Comparison of ENCODE assay signal across 17 cellular contexts in the genomic region with DNA sequence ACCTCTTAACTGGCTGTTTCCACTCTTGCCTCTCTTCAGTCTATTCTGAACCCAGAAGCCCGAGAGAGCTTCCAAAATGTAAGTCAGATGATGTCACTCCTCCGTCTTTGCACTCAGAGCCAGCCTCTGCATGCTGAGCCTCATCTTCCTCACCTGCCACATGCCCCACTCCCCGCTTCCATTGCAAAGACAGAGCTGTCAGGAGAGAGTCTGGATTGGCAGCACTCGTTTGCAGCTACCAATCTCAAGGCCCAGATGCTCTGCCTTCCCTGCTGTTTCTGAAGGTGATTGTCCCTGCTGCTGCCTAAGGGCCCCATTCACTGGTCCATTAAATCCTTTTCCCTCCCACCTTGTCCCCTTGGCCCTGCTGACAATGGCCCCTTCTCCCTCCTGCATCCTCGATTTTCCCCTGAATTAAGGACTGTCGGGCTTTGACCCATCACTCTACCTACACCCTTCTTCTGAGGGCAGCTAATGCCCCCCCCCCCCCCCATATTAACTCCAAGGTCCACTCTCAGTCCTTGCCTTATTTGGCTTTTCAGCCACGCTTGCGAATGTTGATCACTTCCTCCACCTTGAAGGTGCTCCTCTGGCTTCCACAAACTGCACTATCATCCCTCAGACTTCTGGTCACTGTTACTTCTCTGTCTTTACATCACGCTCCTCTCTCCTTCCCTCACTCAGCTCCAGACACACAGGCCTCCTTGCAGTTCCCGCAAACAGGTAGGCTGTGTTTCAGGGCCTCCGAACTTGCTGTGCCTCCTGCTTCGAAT.
A peak's percentile ranks its signal among the peaks of the same experiment; 100 is the strongest.
DNase-seq lines count a peak whose midpoint lies in the region; ATAC-seq, FAIRE-seq and TF ChIP-seq lines count a peak whose summit lies in the region.
"Had no signal": no experiment of that assay in that cellular context is flagged by ENCODE, and none has a peak within 500 bp of the region (broad histone marks: within the 10 kb centered on the region; RNA-seq: fewer than 3 reads in every experiment).

No MANE protein-coding gene starts in this region.

- H3K56ac ChIP-seq in H9 (ENCODE audit: insufficient read length, low read depth, low read length): no peak overlapping the region

- TF ChIP-seq RAD21 in neural cell (conservative IDR thresholded peaks at IDR 0.05): no peak

- H3K23me2 ChIP-seq in H9 (ENCODE audit: insufficient read length, low read depth, low read length, poor library complexity, severe bottlenecking): no peaks in the 10 kb centered on the region

- no peak overlapping the region for H2BK120ac ChIP-seq in H9 (ENCODE audit: low read depth, low read length, poor library complexity, severe bottlenecking)

- H3K27me3 ChIP-seq in H9 (ENCODE audit: insufficient read depth, low read length) (no peaks in the 10 kb centered on the region), bronchial epithelial cell (ENCODE audit: control insufficient read depth, insufficient read depth, low read length) (no peaks in the 10 kb centered on the region), neural cell (ENCODE audit: insufficient read depth, low read depth, low read length) (no peaks in the 10 kb centered on the region)

- H3K4me3 Mint-ChIP-seq in H9: no peak overlapping the region
- H3K4me3 Mint-ChIP-seq in natural killer cell treated with Interleukin-12 subunit alpha and Interleukin-12 subunit beta and Interleukin-15 and Interleukin-18, amount 100 ng/mL, for 72 hours: no peak overlapping the region
- H3K4me3 Mint-ChIP-seq: CD8-positive, alpha-beta T cell; T-cell had no signal

- no peak overlapping the region for H2BK12ac ChIP-seq in H9 (ENCODE audit: insufficient read length, low read depth, low read length)

- no peaks in the 10 kb centered on the region; a peak in 1 of 5 replicates for H3K9me3 Mint-ChIP-seq in H9
- H3K9me3 Mint-ChIP-seq in natural killer cell treated with Interleukin-12 subunit alpha and Interleukin-12 subunit beta and Interleukin-15 and Interleukin-18, amount 100 ng/mL, for 72 hours: no peaks in the 10 kb centered on the region
- H3K9me3 Mint-ChIP-seq: CD8-positive, alpha-beta T cell; T-cell had no signal

- no peak overlapping the region for H3K4me2 ChIP-seq in H9 (ENCODE audit: insufficient read depth, insufficient read length, low read length)
- no peak overlapping the region for H3K4me2 ChIP-seq in neural cell (ENCODE audit: low read length)
- H3K4me2 ChIP-seq: PC-9 had no signal

- DNase-seq in H9: no peak
- peak; percentile 33 for DNase-seq in NCI-H146 treated with DMSO at 0.1 percent for 48 hours (lab: John Stamatoyannopoulos, UW; ENCODE audit: unreplicated experiment)
- DNase-seq in bronchial epithelial cell (ENCODE audit: low read depth): no peak
- no peak for DNase-seq in Right ventricle myocardium inferior (ENCODE audit: missing footprints)
- no peak for DNase-seq in natural killer cell treated with Interleukin-12 subunit alpha and Interleukin-12 subunit beta and Interleukin-15 and Interleukin-18, amount 100 ng/mL, for 72 hours (ENCODE audit: low spot score)
- DNase-seq: CD8-positive, alpha-beta T cell; EL; H7; IMR-90; MV-4-11; NCI-H1436; NCI-H2081 treated with DMSO at 0.1 percent for 48 hours; PC-9; T-cell had no signal

- ATAC-seq in HG03442 (IDR thresholded peaks at IDR 0.05; ENCODE audit: unreplicated experiment): no peak
- no peak for ATAC-seq in Right ventricle myocardium inferior
- no peak for ATAC-seq in natural killer cell treated with Interleukin-12 subunit alpha and Interleukin-12 subunit beta and Interleukin-15 and Interleukin-18, amount 100 ng/mL, for 72 hours
- ATAC-seq: CD8-positive, alpha-beta T cell; T-cell had no signal

- no peak overlapping the region for H3K4ac ChIP-seq in H9 (ENCODE audit: low read depth, low read length)

- no peak overlapping the region for H3K9ac ChIP-seq in H9 (ENCODE audit: extremely low read depth, insufficient read length, low read length)
- no peak overlapping the region for H3K9ac ChIP-seq in neural cell (ENCODE audit: low read length)

- FAIRE-seq in bronchial epithelial cell (lab: Jason Lieb, UNC): peak; percentile 28

- H4K20me1 ChIP-seq in H9 (ENCODE audit: control insufficient read depth, insufficient read depth, insufficient read length) (no peaks in the 10 kb centered on the region), neural cell (ENCODE audit: insufficient read depth) (peaks cover 3% of the 10 kb centered on the region)

- no peaks in the 10 kb centered on the region for H3K9me3 ChIP-seq in H9 (ENCODE audit: control insufficient read depth, low read depth, low read length)
- H3K9me3 ChIP-seq in neural cell (ENCODE audit: low read length): no peaks in the 10 kb centered on the region

- H4K91ac ChIP-seq in H9 (ENCODE audit: insufficient read length, low read depth, low read length): no peak overlapping the region

- H3F3A ChIP-seq in neural cell (ENCODE audit: insufficient read depth, low read length, poor library complexity, severe bottlenecking): no peaks in the 10 kb centered on the region

- no peak overlapping the region for H3T11ph ChIP-seq in H9 (ENCODE audit: low read length)

- H2BK5ac ChIP-seq in H9 (ENCODE audit: insufficient read length, low read length): no peak overlapping the region

- H2BK20ac ChIP-seq in H9 (ENCODE audit: low read depth, low read length, poor library complexity, severe bottlenecking): no peak overlapping the region

- H3K18ac ChIP-seq in H9 (ENCODE audit: insufficient read length, low read depth, low read length): peak overlapping the region; percentile 40

- no peak overlapping the region for H4K5ac ChIP-seq in H9 (ENCODE audit: insufficient read length, low read depth, low read length)

- H3K79me2 ChIP-seq in H9 (ENCODE audit: insufficient read depth, low read length) (no peaks in the 10 kb centered on the region), neural cell (replicated peaks; ENCODE audit: insufficient read depth, low read length) (peaks cover 7% of the 10 kb centered on the region)

- TF ChIP-seq CTCF in H9 (conservative IDR thresholded peaks at IDR 0.05) (no peak), bronchial epithelial cell (IDR thresholded peaks at IDR 0.05; ENCODE audit: insufficient read depth, low read length, severe bottlenecking) (no peak), neural cell (IDR thresholded peaks at IDR 0.05; ENCODE audit: poor library complexity, severe bottlenecking) (no peak)

- H3K14ac ChIP-seq in H9 (ENCODE audit: insufficient read depth, low read length): no peak overlapping the region

- no peaks in the 10 kb centered on the region for H3K36me3 ChIP-seq in bronchial epithelial cell (ENCODE audit: control insufficient read depth, insufficient read depth, low read length)
- no peaks in the 10 kb centered on the region for H3K36me3 ChIP-seq in neural cell (ENCODE audit: insufficient read depth, low read length)

- H3K4me1 Mint-ChIP-seq in H9: peaks cover 78 to 91% of the 10 kb centered on the region in 2 experiments
- peaks cover 10 to 12% of the 10 kb centered on the region in 2 donors for H3K4me1 Mint-ChIP-seq in natural killer cell treated with Interleukin-12 subunit alpha and Interleukin-12 subunit beta and Interleukin-15 and Interleukin-18, amount 100 ng/mL, for 72 hours (ENCODE audit: low read depth in 2 of 2)

- intact Hi-C loops in Right ventricle myocardium inferior (cut with DNase I): no loop called here

- no peaks in the 10 kb centered on the region; a peak in 1 of 7 replicates for H3K36me3 Mint-ChIP-seq in H9 (ENCODE audit: insufficient read depth in 1 of 3, low read depth in 3 of 3)
- no peaks in the 10 kb centered on the region for H3K36me3 Mint-ChIP-seq in natural killer cell treated with Interleukin-12 subunit alpha and Interleukin-12 subunit beta and Interleukin-15 and Interleukin-18, amount 100 ng/mL, for 72 hours
- H3K36me3 Mint-ChIP-seq: CD8-positive, alpha-beta T cell; T-cell had no signal

- no peak overlapping the region for H2AK5ac ChIP-seq in H9 (ENCODE audit: insufficient read length, low read length)

- H3K9me2 ChIP-seq in neural cell (ENCODE audit: insufficient read depth, low read length): no peaks in the 10 kb centered on the region

- H3K4me3 ChIP-seq in bronchial epithelial cell (ENCODE audit: low read depth, low read length) (no peak overlapping the region), neural cell (ENCODE audit: low read length) (peak overlapping the region; percentile 28)
- H3K4me3 ChIP-seq: PC-9, SK-N-MC had no signal

- H3K27me3 Mint-ChIP-seq in H9 (ENCODE audit: low read depth): no peaks in the 10 kb centered on the region; the same call in 1 of the 2 replicates
- peaks cover 5 to 9% of the 10 kb centered on the region in 2 donors for H3K27me3 Mint-ChIP-seq in natural killer cell treated with Interleukin-12 subunit alpha and Interleukin-12 subunit beta and Interleukin-15 and Interleukin-18, amount 100 ng/mL, for 72 hours
- H3K27me3 Mint-ChIP-seq: T-cell had no signal

- H4K8ac ChIP-seq in H9 (replicated peaks; ENCODE audit: insufficient read length, low read depth, low read length): no peak overlapping the region

- H2BK15ac ChIP-seq in H9 (ENCODE audit: low read depth, low read length): no peak overlapping the region

- H3K79me1 ChIP-seq in H9 (ENCODE audit: insufficient read depth, low read depth, low read length, poor library complexity, severe bottlenecking): no peaks in the 10 kb centered on the region

- TF ChIP-seq EP300 in neural cell (conservative IDR thresholded peaks at IDR 0.05; ENCODE audit: poor library complexity, severe bottlenecking): peak; percentile 28

- WGBS in H9 (ENCODE audit: extremely low coverage, insufficient read length, low lambda C conversion rate): no CpG with 5 or more reads among the region's 12 CpGs

- peaks cover 18% of the 10 kb centered on the region for H3K4me1 ChIP-seq in H9 (ENCODE audit: insufficient read depth, low read length)

- peak overlapping the region in 1 of 3 experiments; percentile 1; a peak in 2 of 7 replicates for H3K27ac Mint-ChIP-seq in H9
- no peak overlapping the region for H3K27ac Mint-ChIP-seq in natural killer cell treated with Interleukin-12 subunit alpha and Interleukin-12 subunit beta and Interleukin-15 and Interleukin-18, amount 100 ng/mL, for 72 hours
- H3K27ac Mint-ChIP-seq: CD8-positive, alpha-beta T cell; T-cell had no signal

- H3K23ac ChIP-seq in H9 (ENCODE audit: insufficient read length, low read depth, low read length): no peak overlapping the region

- H3K27ac ChIP-seq in H9 (ENCODE audit: insufficient read length, low read depth, low read length) (no peak overlapping the region), neural cell (ENCODE audit: low read length) (peak overlapping the region; percentile 37)
- H3K27ac ChIP-seq: PC-9, SK-N-MC had no signal

- H2AFZ ChIP-seq in H9 (ENCODE audit: low read length) (no peak overlapping the region), neural cell (ENCODE audit: low read depth, low read length) (no peak overlapping the region)
- H2AFZ ChIP-seq: PC-9 had no signal

TF ChIP-seq in neural cell, 6 proteins besides CTCF, POLR2A, EP300 and RAD21:
- TF ChIP-seq TAF1 (IDR thresholded peaks at IDR 0.05; ENCODE audit: low read depth) (no peak), SMC3 (conservative IDR thresholded peaks at IDR 0.05; ENCODE audit: poor library complexity) (no peak), MXI1 (conservative IDR thresholded peaks at IDR 0.05; ENCODE audit: poor library complexity, severe bottlenecking) (no peak), POLR2AphosphoS5 (IDR thresholded peaks at IDR 0.05) (no peak)
